10 cellular contexts compared by ENCODE assay signal in genomic region chr5:172280937-172281336, GRCh38. TPM values are rescaled to one million over a fixed set of nuclear protein-coding genes. Genes with fewer than 3 reads are reported as not detected.
DNase-seq lines count a peak whose midpoint lies in the region; ATAC-seq, FAIRE-seq and TF ChIP-seq lines count a peak whose summit lies in the region.
"Had no signal": no experiment of that assay in that cellular context is flagged by ENCODE, and none has a peak within 500 bp of the region (broad histone marks: within the 10 kb centered on the region; RNA-seq: fewer than 3 reads in every experiment).

No MANE protein-coding gene starts in this region.

- no peak overlapping the region for H2AK5ac ChIP-seq in H1 (ENCODE audit: low read depth, low read length)

- DNase-seq in ELR (ENCODE audit: low read depth) (peak; percentile 44), NT2/D1 (ENCODE audit: low read depth, low spot score) (no peak), H1 (ENCODE audit: low read depth in 1 of 2, low spot score in 2 of 2) (no peak), osteocyte (ENCODE audit: extremely low spot score, unreplicated experiment) (no peak), NCI-H1417 (lab: John Stamatoyannopoulos, UW) (no peak), SIG-M5 treated with dmso at 0.1 percent for 504 hours (lab: John Stamatoyannopoulos, UW; ENCODE audit: unreplicated experiment) (no peak)
- DNase-seq: DMS53, NCI-H2227 treated with DMSO at 0.1 percent for 48 hours had no signal

- no peak overlapping the region for H2BK12ac ChIP-seq in H1 (ENCODE audit: low read depth, low read length)

- CTCF ChIA-PET in H1 (lab: Charles Lee; ENCODE audit: partially characterized antibody): interaction anchor here (0.8 to 1.3 kb wide), 3 partner anchors 10 to 18 kb away, joined by 3 read pairs; no protein-coding TSS in a partner anchor

- no peak for FAIRE-seq in H1 (lab: Jason Lieb, UNC)

- POLR2A ChIA-PET in H1 (lab: Charles Lee; ENCODE audit: partially characterized antibody): interaction anchor here (1.2 to 1.4 kb wide), 2 partner anchors 94 to 176 kb away, joined by 5 to 7 read pairs; no protein-coding TSS in a partner anchor

- H3K18ac ChIP-seq in H1 (ENCODE audit: extremely low read depth, low read length): no peak overlapping the region

- peak overlapping the region; percentile 94 for H3K4me3 Mint-ChIP-seq in osteocyte (ENCODE audit: unreplicated experiment)

- H3K9me3 ChIP-seq in NT2/D1 (ENCODE audit: insufficient read depth, low read length) (no peaks in the 10 kb centered on the region), H1 (ENCODE audit: insufficient read depth in 2 of 2, low read depth in 1 of 2, low read length in 1 of 2) (no peaks in the 10 kb centered on the region)

- H4K8ac ChIP-seq in H1 (ENCODE audit: extremely low read depth, insufficient read depth, low read length): no peak overlapping the region

- TF ChIP-seq POLR2A in H1 (IDR thresholded peaks at IDR 0.05; ENCODE audit: control extremely low read depth in 1 of 2, low read depth in 2 of 2, low read length in 2 of 2): no peak

- no peaks in the 10 kb centered on the region for H3K27me3 ChIP-seq in NT2/D1 (ENCODE audit: insufficient read depth, insufficient read length)
- H3K27me3 ChIP-seq in H1 (replicated peaks in 1 of 4; ENCODE audit: control insufficient read depth in 3 of 4, extremely low read depth in 1 of 4, insufficient read depth in 3 of 4, low read length in 3 of 4): no peaks in the 10 kb centered on the region

- H3K4ac ChIP-seq in H1 (replicated peaks; ENCODE audit: insufficient read length, low read depth, low read length): no peak overlapping the region

- no peak overlapping the region for H2AFZ ChIP-seq in H1 (ENCODE audit: low read length)

- H3K4me1 ChIP-seq in NT2/D1 (ENCODE audit: insufficient read depth, insufficient read length) (no peaks in the 10 kb centered on the region), H1 (replicated peaks in 1 of 4; ENCODE audit: control insufficient read depth in 3 of 4, insufficient read depth in 4 of 4, low read length in 3 of 4) (peaks cover 0 to 10% (median 0%) of the 10 kb centered on the region in 4 experiments; a peak in 3 of 7 replicates)

- no peak overlapping the region for H2BK120ac ChIP-seq in H1 (replicated peaks; ENCODE audit: low read depth, low read length)

- TF ChIP-seq EP300 in H1 (IDR thresholded peaks at IDR 0.05; ENCODE audit: borderline replicate concordance in 1 of 2, low read depth in 2 of 2, low read length in 2 of 2): no peak

- H3K79me1 ChIP-seq in H1 (ENCODE audit: low read depth, low read length): peaks cover 2% of the 10 kb centered on the region; the same call in 1 of the 2 replicates

- H2BK15ac ChIP-seq in H1 (ENCODE audit: low read length): no peak overlapping the region

- H4K5ac ChIP-seq in H1 (ENCODE audit: insufficient read length, low read depth, low read length): no peak overlapping the region

- H3K27ac Mint-ChIP-seq in osteocyte (ENCODE audit: unreplicated experiment): peak overlapping the region; percentile 88

- peaks cover 8 to 20% of the 10 kb centered on the region in 2 experiments for H4K20me1 ChIP-seq in H1 (replicated peaks in 1 of 2; ENCODE audit: control insufficient read depth in 1 of 2, insufficient read depth in 2 of 2, low read length in 2 of 2)

- H2BK20ac ChIP-seq in H1 (ENCODE audit: low read length): no peak overlapping the region

- H4K91ac ChIP-seq in H1 (replicated peaks; ENCODE audit: insufficient read length, low read length): no peak overlapping the region

- no peaks in the 10 kb centered on the region for H3K23me2 ChIP-seq in H1 (ENCODE audit: low read depth, low read length)

- H3K79me2 ChIP-seq in H1 (ENCODE audit: control insufficient read depth in 1 of 2, insufficient read depth in 2 of 2, low read length in 2 of 2): peaks cover 41 to 71% of the 10 kb centered on the region in 2 experiments

- no peak overlapping the region for H3K27ac ChIP-seq in H1 (ENCODE audit: low read depth, low read length)

- H3K14ac ChIP-seq in H1 (ENCODE audit: insufficient read length): no peak overlapping the region

- H3K36me3 Mint-ChIP-seq in osteocyte (ENCODE audit: unreplicated experiment): peaks cover 17% of the 10 kb centered on the region

- peaks cover 58% of the 10 kb centered on the region for H3K4me1 Mint-ChIP-seq in osteocyte (ENCODE audit: unreplicated experiment)

- TF ChIP-seq CTCF in H1 (IDR thresholded peaks at IDR 0.05; ENCODE audit: control extremely low read depth in 1 of 3, insufficient read depth in 1 of 3, low read depth in 1 of 3, low read length in 3 of 3) (no peak), osteocyte (IDR thresholded peaks at IDR 0.05) (no peak)

- H3K4me3 ChIP-seq in NT2/D1 (ENCODE audit: insufficient read length, low read depth): no peak overlapping the region
- peak overlapping the region in 1 of 4 experiments; percentile 90; a peak in 2 of 8 replicates for H3K4me3 ChIP-seq in H1 (ENCODE audit: extremely low read depth in 1 of 4, insufficient read depth in 2 of 4, low read depth in 3 of 4, low read length in 4 of 4)

- no peak for ATAC-seq in HG03565 (IDR thresholded peaks at IDR 0.05; ENCODE audit: unreplicated experiment)
- ATAC-seq in HG02798 (IDR thresholded peaks at IDR 0.05; ENCODE audit: poor library complexity, unreplicated experiment): no peak

- H3K27me3 Mint-ChIP-seq in osteocyte (ENCODE audit: unreplicated experiment): no peaks in the 10 kb centered on the region

- no peak overlapping the region for H3K23ac ChIP-seq in H1 (ENCODE audit: insufficient read length)

- peaks cover 8% of the 10 kb centered on the region for H3K36me3 ChIP-seq in NT2/D1 (ENCODE audit: insufficient read depth, insufficient read length, low read length)
- H3K36me3 ChIP-seq in H1 (ENCODE audit: control insufficient read depth in 2 of 4, insufficient read depth in 4 of 4, low read length in 3 of 4): no peaks in the 10 kb centered on the region

- no peak for TF ChIP-seq RAD21 in H1 (IDR thresholded peaks at IDR 0.05 in 1 of 2, conservative IDR thresholded peaks at IDR 0.05 in 1 of 2; ENCODE audit: low read depth in 2 of 2, low read length in 2 of 2)

- WGBS in H1 (ENCODE audit: extremely low coverage in 1 of 2, insufficient coverage in 1 of 2, insufficient read length in 1 of 2, insufficient replicate concordance in 2 of 2, low coverage in 1 of 2, low lambda C conversion rate in 2 of 2, missing lambda C conversion rate in 1 of 2), 2 experiments: 77 to 100% methylated on average over 1 to 4 of the region's 4 CpGs

- H3K9me3 Mint-ChIP-seq in osteocyte (ENCODE audit: unreplicated experiment): no peaks in the 10 kb centered on the region

- peak overlapping the region; percentile 75 to 80 for H3K4me2 ChIP-seq in H1 (ENCODE audit: insufficient read depth in 1 of 2, low read depth in 2 of 2, low read length in 2 of 2)

- no peak overlapping the region for H2BK5ac ChIP-seq in H1 (ENCODE audit: low read depth, low read length)

- H3K56ac ChIP-seq in H1 (replicated peaks; ENCODE audit: insufficient read length, low read depth, low read length): no peak overlapping the region

- peak overlapping the region; percentile 42 for H3K9ac ChIP-seq in NT2/D1 (ENCODE audit: insufficient read length, low read depth)
- H3K9ac ChIP-seq in H1 (replicated peaks in 1 of 4; ENCODE audit: extremely low read depth in 1 of 4, low read depth in 3 of 4, low read length in 3 of 4): no peak overlapping the region

TF ChIP-seq in H1, 55 proteins besides CTCF, POLR2A, EP300 and RAD21:
- no peak for TF ChIP-seq KDM4A (IDR thresholded peaks at IDR 0.05; ENCODE audit: low read depth, low read length, severe bottlenecking)
- no peak for TF ChIP-seq RFX5 (IDR thresholded peaks at IDR 0.05; ENCODE audit: borderline replicate concordance, low read depth, low read length)

RNA-seq across cellular contexts. Expression of gene UBTD2, which starts 2.6 kb away (rescaled TPM):
- 38.4 and 39.2 TPM in 2 replicates for total RNA-seq in H1 (2021; fragmentation: NEBNext Ultra II Directional; extraction: Animal tissue kit (Norgen Biotek cat#: 25700))
- 9.4 and 14.5 TPM in 2 replicates for polyA plus RNA-seq in H1 (2011; rRNA removed)
- polyA plus RNA-seq in H1 (2011; cell fraction: cytosol; rRNA removed): 15.5 TPM
- 8.5 TPM for polyA plus RNA-seq in H1 (2011; cell fraction: nucleus; rRNA removed)
- 17.5 to 24.4 TPM (median 20.2 TPM) in 4 replicates for polyA plus RNA-seq in H1 (2012, experiment 1 of 2)
- 4.4 TPM for polyA plus RNA-seq in H1 (2012, experiment 2 of 2)
- 20.3 TPM for polyA plus RNA-seq in H1 (2013, experiment 1 of 2)
- 21.0 TPM for polyA plus RNA-seq in H1 (2013, experiment 2 of 2)
- polyA minus RNA-seq in H1 (2011; rRNA and poly(A)+ RNA removed): 21.4 and 27.8 TPM in 2 replicates
- 17.1 TPM for polyA minus RNA-seq in H1 (2011; cell fraction: cytosol; rRNA and poly(A)+ RNA removed)
- 19.4 TPM for polyA minus RNA-seq in H1 (2011; cell fraction: nucleus; rRNA and poly(A)+ RNA removed)
- total RNA-seq in osteocyte: 47.5 and 48.0 TPM in 2 replicates
